9 cellular contexts compared by ENCODE assay signal in the genomic region with DNA sequence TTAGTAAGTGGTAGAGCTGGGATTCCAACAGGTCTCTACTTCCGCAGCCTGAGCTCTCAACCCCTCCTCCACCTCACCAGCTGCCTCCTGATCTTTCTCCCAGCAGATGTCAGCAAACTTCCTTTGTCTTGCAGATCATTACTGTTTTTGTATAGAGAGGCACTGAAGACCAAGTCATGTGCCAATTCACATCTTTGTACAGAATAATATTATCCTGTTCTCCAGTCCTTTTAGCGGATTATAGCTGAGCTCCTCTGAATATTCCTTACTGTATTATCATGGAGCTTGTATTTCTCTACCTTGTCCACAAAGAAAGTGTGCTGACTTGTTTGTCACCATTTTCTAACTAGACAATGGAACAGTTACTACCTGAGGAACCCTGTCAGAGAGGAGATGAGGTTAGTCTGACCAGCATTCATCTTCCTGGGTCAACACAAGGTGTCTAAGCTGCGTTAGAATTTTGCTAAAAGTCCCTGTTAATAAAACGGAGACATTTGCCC.
A peak's percentile ranks its signal among the peaks of the same experiment; 100 is the strongest.
DNase-seq lines count a peak whose midpoint lies in the region; ATAC-seq, FAIRE-seq and TF ChIP-seq lines count a peak whose summit lies in the region.
"Had no signal": no experiment of that assay in that cellular context is flagged by ENCODE, and none has a peak within 500 bp of the region (broad histone marks: within the 10 kb centered on the region; RNA-seq: fewer than 3 reads in every experiment).

No MANE protein-coding gene starts in this region.

- no peak overlapping the region for H3K9ac ChIP-seq in kidney (ENCODE audit: low read length in 2 of 2)

- H2AFZ ChIP-seq in GM23338 = no peak overlapping the region

- peaks cover 35% of the 10 kb centered on the region for H3K4me1 Mint-ChIP-seq in GM23338
- H3K4me1 Mint-ChIP-seq in brain = peaks cover 24% of the 10 kb centered on the region
- peaks cover 8% of the 10 kb centered on the region for H3K4me1 Mint-ChIP-seq in activated naive CD8-positive, alpha-beta T cell treated with anti-CD3 and anti-CD28 coated beads for 36 hours

- peak; percentile 11 for FAIRE-seq in kidney (lab: Jason Lieb, UNC)

- H3K36me3 ChIP-seq in GM23338 (ENCODE audit: insufficient read depth) (no peaks in the 10 kb centered on the region), kidney (ENCODE audit: control insufficient read depth in 1 of 2, insufficient read depth in 2 of 2, low read length in 2 of 2) (no peaks in the 10 kb centered on the region)

- H3K4me1 ChIP-seq in GM23338 (ENCODE audit: insufficient read depth) (peaks cover 17% of the 10 kb centered on the region), kidney (ENCODE audit: control insufficient read depth in 1 of 2, insufficient read depth in 1 of 2, low read depth in 1 of 2, low read length in 2 of 2) (peaks cover 6 to 16% of the 10 kb centered on the region in 2 donors)

- ATAC-seq in GM23338 (peak; percentile 93), HG03108 (IDR thresholded peaks at IDR 0.05; ENCODE audit: unreplicated experiment) (no peak), HG02884 (IDR thresholded peaks at IDR 0.05; ENCODE audit: unreplicated experiment) (no peak)

- DNase-seq in GM23338 (ENCODE audit: low spot score) (peak; percentile 85), NCI-H2196 (lab: John Stamatoyannopoulos, UW; ENCODE audit: unreplicated experiment) (peak; percentile 39), kidney (no peak)
- no peak for DNase-seq in activated CD4-positive, CD25-positive, alpha-beta regulatory T cell treated with anti-CD3 and anti-CD28 coated beads, Interleukin-2, amount 50 U/mL, for 72 hours
- DNase-seq in activated naive CD8-positive, alpha-beta T cell treated with anti-CD3 and anti-CD28 coated beads for 36 hours = no peak

- no peaks in the 10 kb centered on the region for H4K20me1 ChIP-seq in GM23338 (replicated peaks; ENCODE audit: insufficient read depth)

- H3K4me3 Mint-ChIP-seq in GM23338 (peak overlapping the region; percentile 45), brain (no peak overlapping the region)
- H3K4me3 Mint-ChIP-seq in activated naive CD8-positive, alpha-beta T cell treated with anti-CD3 and anti-CD28 coated beads for 36 hours = no peak overlapping the region
- H3K4me3 Mint-ChIP-seq: T-helper 1 cell treated with Interleukin-12 subunit alpha and Interleukin-12 subunit beta and Interleukin-4 antibody, amounts not matched to agents 30 μg/mL and 1 μg/mL, for 36 hours had no signal

- H3K27me3 Mint-ChIP-seq in GM23338 (ENCODE audit: insufficient read depth, low read depth, poor library complexity) (no peaks in the 10 kb centered on the region), brain (peaks cover 6% of the 10 kb centered on the region)
- no peaks in the 10 kb centered on the region for H3K27me3 Mint-ChIP-seq in activated naive CD8-positive, alpha-beta T cell treated with anti-CD3 and anti-CD28 coated beads for 36 hours

- no peaks in the 10 kb centered on the region for H3K79me2 ChIP-seq in GM23338 (replicated peaks; ENCODE audit: insufficient read depth)

- H3K4me3 ChIP-seq in GM23338 (peak overlapping the region; percentile 17), kidney (ENCODE audit: low read length in 2 of 2) (no peak overlapping the region)

- H3F3A ChIP-seq in GM23338 (replicated peaks; ENCODE audit: low read depth) = no peaks in the 10 kb centered on the region

- intact Hi-C loops in kidney (cut with DNase I) = loop anchor here (10.0 kb wide), 1 partner anchor 320 kb away; no protein-coding TSS in a partner anchor

- no peaks in the 10 kb centered on the region for H3K9me3 Mint-ChIP-seq in GM23338
- H3K9me3 Mint-ChIP-seq in brain = peaks cover 0 to 4% (median 0%) of the 10 kb centered on the region in 5 experiments
- no peaks in the 10 kb centered on the region for H3K9me3 Mint-ChIP-seq in activated naive CD8-positive, alpha-beta T cell treated with anti-CD3 and anti-CD28 coated beads for 36 hours
- H3K9me3 Mint-ChIP-seq: T-helper 1 cell treated with Interleukin-12 subunit alpha and Interleukin-12 subunit beta and Interleukin-4 antibody, amounts not matched to agents 30 μg/mL and 1 μg/mL, for 36 hours had no signal

- H3K36me3 Mint-ChIP-seq in GM23338 (ENCODE audit: low read depth) (no peaks in the 10 kb centered on the region), brain (no peaks in the 10 kb centered on the region)
- H3K36me3 Mint-ChIP-seq in activated naive CD8-positive, alpha-beta T cell treated with anti-CD3 and anti-CD28 coated beads for 36 hours = no peaks in the 10 kb centered on the region

- no peaks in the 10 kb centered on the region for H3K27me3 ChIP-seq in GM23338 (ENCODE audit: insufficient read depth)

- H3K27ac Mint-ChIP-seq in GM23338 (no peak overlapping the region), brain (peak overlapping the region in 4 of 5 experiments; percentile 18 to 52 (median 36))
- no peak overlapping the region for H3K27ac Mint-ChIP-seq in activated naive CD8-positive, alpha-beta T cell treated with anti-CD3 and anti-CD28 coated beads for 36 hours
- H3K27ac Mint-ChIP-seq: T-helper 1 cell treated with Interleukin-12 subunit alpha and Interleukin-12 subunit beta and Interleukin-4 antibody, amounts not matched to agents 30 μg/mL and 1 μg/mL, for 36 hours had no signal

- H3K4me2 ChIP-seq in GM23338 = peak overlapping the region; percentile 44

- H3K9me3 ChIP-seq in kidney (ENCODE audit: control insufficient read depth in 1 of 2, low read length in 2 of 2) = no peaks in the 10 kb centered on the region

- no peak overlapping the region for H3K27ac ChIP-seq in GM23338 (ENCODE audit: low read depth)
- no peak overlapping the region for H3K27ac ChIP-seq in kidney (ENCODE audit: low read depth in 2 of 2, low read length in 2 of 2)

- TF ChIP-seq CTCF in GM23338 (conservative IDR thresholded peaks at IDR 0.05; ENCODE audit: low read depth in 2 of 2) (peak in 1 of 2 experiments; percentile 48; a peak in 2 of 4 replicates), brain (conservative IDR thresholded peaks at IDR 0.05) (peak; percentile 59 to 62), kidney (IDR thresholded peaks at IDR 0.05; ENCODE audit: borderline replicate concordance, extremely low read depth, insufficient read depth) (peak; percentile 73)

- H3K9me2 ChIP-seq in GM23338 (ENCODE audit: insufficient read depth) = no peaks in the 10 kb centered on the region; the same call in 1 of the 2 replicates

TF ChIP-seq in GM23338, 12 proteins besides CTCF, POLR2A, EP300 and RAD21 (continues in another document):
- TF ChIP-seq EZH2phosphoT487 (IDR thresholded peaks at IDR 0.05; ENCODE audit: unreplicated experiment) = no peak
- no peak for TF ChIP-seq CREB1 (CRISPR knock-in tag; IDR thresholded peaks at IDR 0.05; ENCODE audit: low read depth)
- no peak for TF ChIP-seq STAT1 (IDR thresholded peaks at IDR 0.05; ENCODE audit: unreplicated experiment)
- TF ChIP-seq, protein P1, sequence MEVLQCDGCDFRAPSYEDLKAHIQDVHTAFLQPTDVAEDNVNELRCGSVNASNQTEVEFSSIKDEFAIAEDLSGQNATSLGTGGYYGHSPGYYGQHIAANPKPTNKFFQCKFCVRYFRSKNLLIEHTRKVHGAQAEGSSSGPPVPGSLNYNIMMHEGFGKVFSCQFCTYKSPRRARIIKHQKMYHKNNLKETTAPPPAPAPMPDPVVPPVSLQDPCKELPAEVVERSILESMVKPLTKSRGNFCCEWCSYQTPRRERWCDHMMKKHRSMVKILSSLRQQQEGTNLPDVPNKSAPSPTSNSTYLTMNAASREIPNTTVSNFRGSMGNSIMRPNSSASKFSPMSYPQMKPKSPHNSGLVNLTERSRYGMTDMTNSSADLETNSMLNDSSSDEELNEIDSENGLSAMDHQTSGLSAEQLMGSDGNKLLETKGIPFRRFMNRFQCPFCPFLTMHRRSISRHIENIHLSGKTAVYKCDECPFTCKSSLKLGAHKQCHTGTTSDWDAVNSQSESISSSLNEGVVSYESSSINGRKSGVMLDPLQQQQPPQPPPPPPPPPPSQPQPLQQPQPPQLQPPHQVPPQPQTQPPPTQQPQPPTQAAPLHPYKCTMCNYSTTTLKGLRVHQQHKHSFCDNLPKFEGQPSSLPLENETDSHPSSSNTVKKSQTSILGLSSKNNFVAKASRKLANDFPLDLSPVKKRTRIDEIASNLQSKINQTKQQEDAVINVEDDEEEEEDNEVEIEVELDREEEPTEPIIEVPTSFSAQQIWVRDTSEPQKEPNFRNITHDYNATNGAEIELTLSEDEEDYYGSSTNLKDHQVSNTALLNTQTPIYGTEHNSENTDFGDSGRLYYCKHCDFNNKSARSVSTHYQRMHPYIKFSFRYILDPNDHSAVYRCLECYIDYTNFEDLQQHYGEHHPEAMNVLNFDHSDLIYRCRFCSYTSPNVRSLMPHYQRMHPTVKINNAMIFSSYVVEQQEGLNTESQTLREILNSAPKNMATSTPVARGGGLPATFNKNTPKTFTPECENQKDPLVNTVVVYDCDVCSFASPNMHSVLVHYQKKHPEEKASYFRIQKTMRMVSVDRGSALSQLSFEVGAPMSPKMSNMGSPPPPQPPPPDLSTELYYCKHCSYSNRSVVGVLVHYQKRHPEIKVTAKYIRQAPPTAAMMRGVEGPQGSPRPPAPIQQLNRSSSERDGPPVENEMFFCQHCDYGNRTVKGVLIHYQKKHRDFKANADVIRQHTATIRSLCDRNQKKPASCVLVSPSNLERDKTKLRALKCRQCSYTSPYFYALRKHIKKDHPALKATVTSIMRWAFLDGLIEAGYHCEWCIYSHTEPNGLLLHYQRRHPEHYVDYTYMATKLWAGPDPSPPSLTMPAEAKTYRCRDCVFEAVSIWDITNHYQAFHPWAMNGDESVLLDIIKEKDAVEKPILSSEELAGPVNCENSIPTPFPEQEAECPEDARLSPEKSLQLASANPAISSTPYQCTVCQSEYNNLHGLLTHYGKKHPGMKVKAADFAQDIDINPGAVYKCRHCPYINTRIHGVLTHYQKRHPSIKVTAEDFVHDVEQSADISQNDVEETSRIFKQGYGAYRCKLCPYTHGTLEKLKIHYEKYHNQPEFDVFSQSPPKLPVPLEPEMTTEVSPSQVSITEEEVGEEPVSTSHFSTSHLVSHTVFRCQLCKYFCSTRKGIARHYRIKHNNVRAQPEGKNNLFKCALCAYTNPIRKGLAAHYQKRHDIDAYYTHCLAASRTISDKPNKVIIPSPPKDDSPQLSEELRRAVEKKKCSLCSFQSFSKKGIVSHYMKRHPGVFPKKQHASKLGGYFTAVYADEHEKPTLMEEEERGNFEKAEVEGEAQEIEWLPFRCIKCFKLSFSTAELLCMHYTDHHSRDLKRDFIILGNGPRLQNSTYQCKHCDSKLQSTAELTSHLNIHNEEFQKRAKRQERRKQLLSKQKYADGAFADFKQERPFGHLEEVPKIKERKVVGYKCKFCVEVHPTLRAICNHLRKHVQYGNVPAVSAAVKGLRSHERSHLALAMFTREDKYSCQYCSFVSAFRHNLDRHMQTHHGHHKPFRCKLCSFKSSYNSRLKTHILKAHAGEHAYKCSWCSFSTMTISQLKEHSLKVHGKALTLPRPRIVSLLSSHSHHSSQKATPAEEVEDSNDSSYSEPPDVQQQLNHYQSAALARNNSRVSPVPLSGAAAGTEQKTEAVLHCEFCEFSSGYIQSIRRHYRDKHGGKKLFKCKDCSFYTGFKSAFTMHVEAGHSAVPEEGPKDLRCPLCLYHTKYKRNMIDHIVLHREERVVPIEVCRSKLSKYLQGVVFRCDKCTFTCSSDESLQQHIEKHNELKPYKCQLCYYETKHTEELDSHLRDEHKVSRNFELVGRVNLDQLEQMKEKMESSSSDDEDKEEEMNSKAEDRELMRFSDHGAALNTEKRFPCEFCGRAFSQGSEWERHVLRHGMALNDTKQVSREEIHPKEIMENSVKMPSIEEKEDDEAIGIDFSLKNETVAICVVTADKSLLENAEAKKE (CRISPR knock-in tag; IDR thresholded peaks at IDR 0.05) = peak; percentile 68; the same call in 1 of the 2 replicates

Comparison
In these comparisons a context has a peak if more than half of its experiments do, and no peak if none do; other contexts are left out.
1. DNase-seq: peak in GM23338 (single experiment) and NCI-H2196 (single experiment); none in kidney (single experiment), activated CD4-positive, CD25-positive, alpha-beta regulatory T cell treated with anti-CD3 and anti-CD28 coated beads, Interleukin-2, amount 50 U/mL, for 72 hours (single experiment) and activated naive CD8-positive, alpha-beta T cell treated with anti-CD3 and anti-CD28 coated beads for 36 hours (single experiment).
2. H3K27ac Mint-ChIP-seq: peak in brain (4 of 5); none in GM23338 (single experiment) and activated naive CD8-positive, alpha-beta T cell treated with anti-CD3 and anti-CD28 coated beads for 36 hours (single experiment).